In the genomic region with DNA sequence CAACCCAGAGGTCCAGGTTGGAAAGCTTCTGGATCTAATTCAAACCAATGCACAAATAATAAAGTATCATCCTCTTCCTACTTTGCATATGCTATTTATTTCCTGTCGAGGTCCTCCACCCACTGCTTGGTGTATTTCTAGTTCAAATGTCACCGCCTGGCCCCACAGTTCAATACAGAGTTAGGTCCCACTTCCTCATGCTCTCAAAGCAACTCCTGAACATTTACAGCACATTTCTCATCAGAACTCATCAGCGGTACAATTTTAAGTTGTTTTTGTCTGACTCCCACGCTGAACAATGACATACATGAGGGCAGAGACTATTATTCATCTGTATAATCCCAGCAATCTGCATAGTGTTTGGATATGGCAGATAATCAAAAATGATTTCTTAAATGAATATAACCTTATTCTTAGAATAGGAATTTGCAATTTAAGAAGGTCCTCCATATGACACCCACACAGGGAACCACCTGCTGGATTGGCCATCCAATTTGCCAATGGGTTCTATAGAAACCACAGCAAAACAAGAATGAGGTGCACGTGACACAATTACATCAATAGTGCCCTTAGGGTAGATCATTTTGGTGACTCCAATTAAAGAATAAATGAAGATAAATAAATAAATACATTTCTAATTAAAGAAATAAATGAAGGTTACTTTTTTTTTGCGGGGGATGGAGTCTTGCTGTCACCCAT, we compare ENCODE assay signal across 11 cellular contexts. TPM values are rescaled to one million over a fixed set of nuclear protein-coding genes. Genes with fewer than 3 reads are reported as not detected.
DNase-seq lines count a peak whose midpoint lies in the region; ATAC-seq lines count a peak whose summit lies in the region.
"Had no signal": no experiment of that assay in that cellular context is flagged by ENCODE, and none has a peak within 500 bp of the region (broad histone marks: within the 10 kb centered on the region; RNA-seq: fewer than 3 reads in every experiment).

No MANE protein-coding gene starts in this region.

- no peak overlapping the region for H2AK5ac ChIP-seq in neuronal stem cell (ENCODE audit: low read depth, low read length)

- no peak overlapping the region for H3K18ac ChIP-seq in neuronal stem cell (ENCODE audit: low read length)

- no peak overlapping the region for H3K4ac ChIP-seq in neuronal stem cell (ENCODE audit: low read length)

- no peak overlapping the region for H2BK5ac ChIP-seq in neuronal stem cell (ENCODE audit: low read length)

- H2AFZ ChIP-seq in neuronal stem cell (ENCODE audit: low read length): no peak overlapping the region

- no peak overlapping the region for H2BK12ac ChIP-seq in neuronal stem cell (ENCODE audit: low read length)

- H3K9ac ChIP-seq in neuronal stem cell (ENCODE audit: low read depth, low read length, poor library complexity): no peak overlapping the region

- H2BK120ac ChIP-seq in neuronal stem cell (ENCODE audit: low read depth, low read length): no peak overlapping the region

- no peak overlapping the region for H3K14ac ChIP-seq in neuronal stem cell (ENCODE audit: low read length)

- CTCF ChIA-PET in activated CD8-positive, alpha-beta memory T cell treated with anti-CD3 and anti-CD28 coated beads, Interleukin-2, amount 10 ng/mL, durations not matched to agents 7 days and 5 days (lab: Charles Lee): interaction anchor here (1.1 to 2.8 kb wide), 2 partner anchors 82 kb away, joined by 6 to 13 read pairs; no protein-coding TSS in a partner anchor

- no peaks in the 10 kb centered on the region for H3K27me3 Mint-ChIP-seq in activated CD8-positive, alpha-beta memory T cell treated with anti-CD3 and anti-CD28 coated beads, Interleukin-2, amount 10 ng/mL, durations not matched to agents 7 days and 5 days
- no peaks in the 10 kb centered on the region for H3K27me3 Mint-ChIP-seq in activated naive CD8-positive, alpha-beta T cell
- no peaks in the 10 kb centered on the region for H3K27me3 Mint-ChIP-seq in stimulated activated memory B cell treated with anti-CD40 and anti-IgM and Interleukin-4, amounts not matched to agents 10 μg/mL and 1 μg/mL and 100 μg/mL, for 72 hours
- no peaks in the 10 kb centered on the region for H3K27me3 Mint-ChIP-seq in natural killer cell treated with Interleukin-12 subunit alpha and Interleukin-12 subunit beta and Interleukin-15 and Interleukin-18, amount 100 ng/mL, for 72 hours

- no peak overlapping the region for H3K27ac ChIP-seq in neuronal stem cell (replicated peaks; ENCODE audit: low read length)

- H3K4me2 ChIP-seq in neuronal stem cell (ENCODE audit: insufficient read depth, low read length, poor library complexity, severe bottlenecking): no peak overlapping the region

- peaks cover 10% of the 10 kb centered on the region for H3K4me1 Mint-ChIP-seq in activated CD8-positive, alpha-beta memory T cell treated with anti-CD3 and anti-CD28 coated beads, Interleukin-2, amount 10 ng/mL, durations not matched to agents 7 days and 5 days
- peaks cover 16% of the 10 kb centered on the region for H3K4me1 Mint-ChIP-seq in activated naive CD8-positive, alpha-beta T cell (ENCODE audit: low read depth)
- peaks cover 39% of the 10 kb centered on the region for H3K4me1 Mint-ChIP-seq in stimulated activated memory B cell treated with anti-CD40 and anti-IgM and Interleukin-4, amounts not matched to agents 10 μg/mL and 1 μg/mL and 100 μg/mL, for 72 hours
- no peaks in the 10 kb centered on the region for H3K4me1 Mint-ChIP-seq in natural killer cell treated with Interleukin-12 subunit alpha and Interleukin-12 subunit beta and Interleukin-15 and Interleukin-18, amount 100 ng/mL, for 72 hours (ENCODE audit: low read depth in 2 of 2)

- DNase-seq in activated CD8-positive, alpha-beta memory T cell treated with anti-CD3 and anti-CD28 coated beads, Interleukin-2, amount 10 ng/mL, durations not matched to agents 7 days and 5 days: no peak
- DNase-seq in activated CD8-positive, alpha-beta memory T cell treated with anti-CD3 and anti-CD28 coated beads, Interleukin-2, amount 50 U/mL, for 48 hours: no peak
- DNase-seq in MV-4-11 (lab: John Stamatoyannopoulos, UW) (peak; percentile 78), LoVo (ENCODE audit: low spot score) (no peak), neuronal stem cell (ENCODE audit: low spot score) (no peak)
- no peak for DNase-seq in natural killer cell treated with Interleukin-12 subunit alpha and Interleukin-12 subunit beta and Interleukin-15 and Interleukin-18, amount 100 ng/mL, for 72 hours (ENCODE audit: low spot score)
- DNase-seq: ACHN; activated CD8-positive, alpha-beta memory T cell treated with anti-CD3 and anti-CD28 coated beads, Interleukin-2, amount 50 U/mL, for 4 hours; NCI-H526 treated with DMSO at 0.1 percent for 48 hours had no signal

- H3K4me3 ChIP-seq in neuronal stem cell (ENCODE audit: low read length in 2 of 2): no peak overlapping the region

- H3K36me3 Mint-ChIP-seq in activated CD8-positive, alpha-beta memory T cell treated with anti-CD3 and anti-CD28 coated beads, Interleukin-2, amount 10 ng/mL, durations not matched to agents 7 days and 5 days: peaks cover 9% of the 10 kb centered on the region
- H3K36me3 Mint-ChIP-seq in activated naive CD8-positive, alpha-beta T cell: peaks cover 3% of the 10 kb centered on the region
- peaks cover 6% of the 10 kb centered on the region for H3K36me3 Mint-ChIP-seq in stimulated activated memory B cell treated with anti-CD40 and anti-IgM and Interleukin-4, amounts not matched to agents 10 μg/mL and 1 μg/mL and 100 μg/mL, for 72 hours
- H3K36me3 Mint-ChIP-seq in natural killer cell treated with Interleukin-12 subunit alpha and Interleukin-12 subunit beta and Interleukin-15 and Interleukin-18, amount 100 ng/mL, for 72 hours: no peaks in the 10 kb centered on the region

- no peak overlapping the region for H2BK15ac ChIP-seq in neuronal stem cell (ENCODE audit: low read length)

- no peak overlapping the region for H3K4me3 Mint-ChIP-seq in activated CD8-positive, alpha-beta memory T cell treated with anti-CD3 and anti-CD28 coated beads, Interleukin-2, amount 10 ng/mL, durations not matched to agents 7 days and 5 days
- peak overlapping the region; percentile 57 for H3K4me3 Mint-ChIP-seq in activated naive CD8-positive, alpha-beta T cell
- H3K4me3 Mint-ChIP-seq in stimulated activated memory B cell treated with anti-CD40 and anti-IgM and Interleukin-4, amounts not matched to agents 10 μg/mL and 1 μg/mL and 100 μg/mL, for 72 hours: peak overlapping the region; percentile 70
- no peak overlapping the region for H3K4me3 Mint-ChIP-seq in natural killer cell treated with Interleukin-12 subunit alpha and Interleukin-12 subunit beta and Interleukin-15 and Interleukin-18, amount 100 ng/mL, for 72 hours

- no peak for ATAC-seq in activated CD8-positive, alpha-beta memory T cell treated with anti-CD3 and anti-CD28 coated beads, Interleukin-2, amount 10 ng/mL, durations not matched to agents 7 days and 5 days
- ATAC-seq in stimulated activated memory B cell treated with anti-CD40 and anti-IgM and Interleukin-4, amounts not matched to agents 10 μg/mL and 1 μg/mL and 100 μg/mL, for 72 hours: peak; percentile 98
- no peak for ATAC-seq in natural killer cell treated with Interleukin-12 subunit alpha and Interleukin-12 subunit beta and Interleukin-15 and Interleukin-18, amount 100 ng/mL, for 72 hours

- H3K9me3 ChIP-seq in neuronal stem cell (replicated peaks in 1 of 2; ENCODE audit: control insufficient read depth in 2 of 2, insufficient read depth in 1 of 2, low read depth in 1 of 2, low read length in 2 of 2): no peaks in the 10 kb centered on the region

- H3K79me1 ChIP-seq in neuronal stem cell (ENCODE audit: low read depth, low read length): no peaks in the 10 kb centered on the region

- no peaks in the 10 kb centered on the region for H3K4me1 ChIP-seq in neuronal stem cell (ENCODE audit: control insufficient read depth in 2 of 2, insufficient read depth in 1 of 2, low read depth in 1 of 2, low read length in 2 of 2)

- H3K9me3 Mint-ChIP-seq in activated CD8-positive, alpha-beta memory T cell treated with anti-CD3 and anti-CD28 coated beads, Interleukin-2, amount 10 ng/mL, durations not matched to agents 7 days and 5 days (ENCODE audit: low read depth): no peaks in the 10 kb centered on the region
- no peaks in the 10 kb centered on the region for H3K9me3 Mint-ChIP-seq in activated naive CD8-positive, alpha-beta T cell (ENCODE audit: low read depth)
- H3K9me3 Mint-ChIP-seq in stimulated activated memory B cell treated with anti-CD40 and anti-IgM and Interleukin-4, amounts not matched to agents 10 μg/mL and 1 μg/mL and 100 μg/mL, for 72 hours: no peaks in the 10 kb centered on the region
- no peaks in the 10 kb centered on the region for H3K9me3 Mint-ChIP-seq in natural killer cell treated with Interleukin-12 subunit alpha and Interleukin-12 subunit beta and Interleukin-15 and Interleukin-18, amount 100 ng/mL, for 72 hours

- H3K27me3 ChIP-seq in neuronal stem cell (ENCODE audit: control insufficient read depth in 3 of 3, insufficient read depth in 3 of 3, low read depth in 1 of 3, low read length in 3 of 3): no peaks in the 10 kb centered on the region

- H3K36me3 ChIP-seq in neuronal stem cell (replicated peaks in 1 of 2; ENCODE audit: control insufficient read depth in 2 of 2, insufficient read depth in 2 of 2, low read length in 2 of 2): peaks cover 2 to 20% of the 10 kb centered on the region in 2 donors

- H3K23ac ChIP-seq in neuronal stem cell (ENCODE audit: low read depth, low read length, poor library complexity): no peak overlapping the region

- no peak overlapping the region for H4K91ac ChIP-seq in neuronal stem cell (ENCODE audit: low read depth, low read length, poor library complexity)

- no CpG with 5 or more reads among the region's 6 CpGs for WGBS in neuronal stem cell (ENCODE audit: extremely low coverage in 2 of 2, insufficient read length in 2 of 2, insufficient replicate concordance in 1 of 2), 2 donors

- no peak overlapping the region for H4K8ac ChIP-seq in neuronal stem cell (ENCODE audit: low read depth, low read length)

- H3K27ac Mint-ChIP-seq in activated CD8-positive, alpha-beta memory T cell treated with anti-CD3 and anti-CD28 coated beads, Interleukin-2, amount 10 ng/mL, durations not matched to agents 7 days and 5 days: peak overlapping the region; percentile 39
- H3K27ac Mint-ChIP-seq in activated naive CD8-positive, alpha-beta T cell: peak overlapping the region; percentile 85
- H3K27ac Mint-ChIP-seq in stimulated activated memory B cell treated with anti-CD40 and anti-IgM and Interleukin-4, amounts not matched to agents 10 μg/mL and 1 μg/mL and 100 μg/mL, for 72 hours: peak overlapping the region; percentile 94
- no peak overlapping the region for H3K27ac Mint-ChIP-seq in natural killer cell treated with Interleukin-12 subunit alpha and Interleukin-12 subunit beta and Interleukin-15 and Interleukin-18, amount 100 ng/mL, for 72 hours

RNA-seq across cellular contexts. Expression of gene SLC25A17, which starts 54.3 kb away (rescaled TPM):
- 10 to 100 TPM; 19.0 to 24.5 TPM for total RNA-seq in activated CD8-positive, alpha-beta memory T cell treated with anti-CD3 and anti-CD28 coated beads, Interleukin-2, amount 10 ng/mL, durations not matched to agents 7 days and 5 days
- total RNA-seq in natural killer cell treated with Interleukin-12 subunit alpha and Interleukin-12 subunit beta and Interleukin-15 and Interleukin-18, amount 100 ng/mL, for 72 hours: 10 to 100 TPM; 31.0 to 39.1 TPM
- polyA plus RNA-seq in neuronal stem cell (2013, experiment 1 of 2): 15.1 TPM
- 14.8 TPM for polyA plus RNA-seq in neuronal stem cell (2013, experiment 2 of 2)

Comparison
In these comparisons a context has a peak if more than half of its experiments do, and no peak if none do; other contexts are left out.
1. H3K27ac Mint-ChIP-seq: peak in activated CD8-positive, alpha-beta memory T cell treated with anti-CD3 and anti-CD28 coated beads, Interleukin-2, amount 10 ng/mL, durations not matched to agents 7 days and 5 days (single experiment), activated naive CD8-positive, alpha-beta T cell (single experiment) and stimulated activated memory B cell treated with anti-CD40 and anti-IgM and Interleukin-4, amounts not matched to agents 10 μg/mL and 1 μg/mL and 100 μg/mL, for 72 hours (single experiment); none in natural killer cell treated with Interleukin-12 subunit alpha and Interleukin-12 subunit beta and Interleukin-15 and Interleukin-18, amount 100 ng/mL, for 72 hours (0 of 2).
2. H3K4me3 Mint-ChIP-seq: peak in activated naive CD8-positive, alpha-beta T cell (single experiment) and stimulated activated memory B cell treated with anti-CD40 and anti-IgM and Interleukin-4, amounts not matched to agents 10 μg/mL and 1 μg/mL and 100 μg/mL, for 72 hours (single experiment); none in activated CD8-positive, alpha-beta memory T cell treated with anti-CD3 and anti-CD28 coated beads, Interleukin-2, amount 10 ng/mL, durations not matched to agents 7 days and 5 days (single experiment) and natural killer cell treated with Interleukin-12 subunit alpha and Interleukin-12 subunit beta and Interleukin-15 and Interleukin-18, amount 100 ng/mL, for 72 hours (single experiment).